8 cellular contexts compared by ENCODE assay signal in genomic region chrX:107025538-107025937, GRCh38. TPM values are rescaled to one million over a fixed set of nuclear protein-coding genes. Genes with fewer than 3 reads are reported as not detected.
DNase-seq lines count a peak whose midpoint lies in the region; ATAC-seq and TF ChIP-seq lines count a peak whose summit lies in the region.

No MANE protein-coding gene starts in this region.

- no peak overlapping the region for H3K56ac ChIP-seq in mesendoderm (ENCODE audit: low read length)

- DNase-seq in MCF 10A (ENCODE audit: unreplicated experiment) (peak; percentile 50), breast epithelium (ENCODE audit: low spot score in 2 of 2) (no peak), NCI-H1694 treated with DMSO at 0.1 percent for 48 hours (lab: John Stamatoyannopoulos, UW) (peak; percentile 43), cardiac fibroblast (ENCODE audit: low read depth in 2 of 2) (peak; percentile 48 to 50), mesendoderm (peak; percentile 36), OCI-M2 (lab: John Stamatoyannopoulos, UW; ENCODE audit: unreplicated experiment) (no peak)
- no peak for DNase-seq in activated naive CD4-positive, alpha-beta T cell treated with anti-CD3 and anti-CD28 coated beads, Interleukin-2, amount 50 U/mL, for 16 hours

- H3K4me3 ChIP-seq in breast epithelium (no peak overlapping the region), cardiac fibroblast (replicated peaks in 1 of 2; ENCODE audit: low read depth in 2 of 2, low read length in 2 of 2) (no peak overlapping the region), mesendoderm (ENCODE audit: low read length) (no peak overlapping the region)

- no peak overlapping the region for H2BK15ac ChIP-seq in mesendoderm (replicated peaks; ENCODE audit: low read depth)

- no peak overlapping the region for H4K8ac ChIP-seq in mesendoderm (ENCODE audit: low read depth, low read length)

- intact Hi-C loops in MCF 10A (cut with micrococcal nuclease): loop anchor here (1.0 to 10.0 kb wide), 6 partner anchors 267 to 1049 kb away; no protein-coding TSS in a partner anchor
- intact Hi-C loops in breast epithelium (cut with DNase I; ENCODE audit: low total_unique reads): no loop called here

- no peak overlapping the region for H3K9ac ChIP-seq in mesendoderm (ENCODE audit: low read length)

- TF ChIP-seq CTCF in MCF 10A (IDR thresholded peaks at IDR 0.05; ENCODE audit: unreplicated experiment) (peak; percentile 58), breast epithelium (IDR thresholded peaks at IDR 0.05) (no peak), cardiac fibroblast (IDR thresholded peaks at IDR 0.05; ENCODE audit: low read depth, low read length) (peak; percentile 58)

- H3K4me1 ChIP-seq in breast epithelium: no peaks in the 10 kb centered on the region
- H3K4me1 ChIP-seq in mesendoderm (ENCODE audit: control insufficient read depth, low read depth, low read length): no peaks in the 10 kb centered on the region

- no peak overlapping the region for H2BK120ac ChIP-seq in mesendoderm (ENCODE audit: low read depth, low read length)

- no peak for ATAC-seq in HG03045 (IDR thresholded peaks at IDR 0.05; ENCODE audit: unreplicated experiment)

- H3K36me3 ChIP-seq in breast epithelium: no peaks in the 10 kb centered on the region
- H3K36me3 ChIP-seq in mesendoderm (ENCODE audit: control insufficient read depth, insufficient read depth, low read length): no peaks in the 10 kb centered on the region

- CTCF ChIA-PET in MCF 10A (lab: Yijun Ruan, JAX): interaction anchor here (0.6 to 2.6 kb wide), 20 partner anchors 9 to 953 kb away, joined by 3 to 8 read pairs (median 4); no protein-coding TSS in a partner anchor

- no TSS peak for BruUV-seq in MCF 10A (replicated peaks; lab: Mats Ljungman, UMichigan)

- TF ChIP-seq POLR2A in breast epithelium (IDR thresholded peaks at IDR 0.05): no peak

- H2BK5ac ChIP-seq in mesendoderm (ENCODE audit: low read length): no peak overlapping the region

- H3K4ac ChIP-seq in mesendoderm (ENCODE audit: low read depth, low read length): no peak overlapping the region

- H3K79me1 ChIP-seq in mesendoderm (ENCODE audit: low read length): no peaks in the 10 kb centered on the region

- H3K79me2 ChIP-seq in mesendoderm (ENCODE audit: control insufficient read depth, insufficient read depth, low read length): no peaks in the 10 kb centered on the region

- no peaks in the 10 kb centered on the region for H3K36me3 Mint-ChIP-seq in MCF 10A (ENCODE audit: insufficient read depth, unreplicated experiment)

- POLR2A ChIA-PET in MCF 10A (lab: Yijun Ruan, JAX): no interaction called here

- H3K4me2 ChIP-seq in mesendoderm (ENCODE audit: low read length): no peak overlapping the region

- no peak overlapping the region for H4K5ac ChIP-seq in mesendoderm (ENCODE audit: low read length)

- no peaks in the 10 kb centered on the region for H3K9me3 ChIP-seq in breast epithelium

- H3K27ac Mint-ChIP-seq in MCF 10A (ENCODE audit: low read depth, unreplicated experiment): no peak overlapping the region

- WGBS in mesendoderm (ENCODE audit: extremely low coverage, insufficient coverage, low lambda C conversion rate): no CpG with 5 or more reads among the region's 2 CpGs

- H3K27ac ChIP-seq in breast epithelium (no peak overlapping the region), mesendoderm (ENCODE audit: low read depth, low read length) (no peak overlapping the region)

- no peaks in the 10 kb centered on the region for H3K4me1 Mint-ChIP-seq in MCF 10A (ENCODE audit: insufficient read depth, unreplicated experiment)

- H3K4me3 Mint-ChIP-seq in MCF 10A (ENCODE audit: unreplicated experiment): no peak overlapping the region

- H2AK5ac ChIP-seq in mesendoderm (ENCODE audit: low read length): no peak overlapping the region

- H3K18ac ChIP-seq in mesendoderm (ENCODE audit: low read length): no peak overlapping the region

- H3K27me3 ChIP-seq in breast epithelium: peaks cover 0 to 55% of the 10 kb centered on the region in 2 donors
- no peaks in the 10 kb centered on the region for H3K27me3 ChIP-seq in mesendoderm (ENCODE audit: insufficient read depth, low read length, poor library complexity)

- H3K9me3 Mint-ChIP-seq in MCF 10A (ENCODE audit: unreplicated experiment): no peaks in the 10 kb centered on the region

- H3K27me3 Mint-ChIP-seq in MCF 10A (ENCODE audit: insufficient read depth, unreplicated experiment): peaks cover 71% of the 10 kb centered on the region

- H3K23ac ChIP-seq in mesendoderm (ENCODE audit: low read length): no peak overlapping the region

RNA-seq across cellular contexts. Expression of gene MORC4, which starts 25.5 kb away (rescaled TPM):
- total RNA-seq in MCF 10A (2022): 23.0 and 23.8 TPM in 2 replicates
- total RNA-seq in breast epithelium: 10 to 100 TPM; 17.3 to 19.7 (median 18.2) TPM
- polyA plus RNA-seq in mesendoderm (2013, experiment 1 of 2): 2.4 TPM
- 2.2 TPM for polyA plus RNA-seq in mesendoderm (2013, experiment 2 of 2)

Comparison
In these comparisons a context has a peak if more than half of its experiments do, and no peak if none do; other contexts are left out.
1. DNase-seq: peak in MCF 10A (single experiment), NCI-H1694 treated with DMSO at 0.1 percent for 48 hours (single experiment), cardiac fibroblast (2 of 2) and mesendoderm (single experiment); none in breast epithelium (0 of 2), OCI-M2 (single experiment) and activated naive CD4-positive, alpha-beta T cell treated with anti-CD3 and anti-CD28 coated beads, Interleukin-2, amount 50 U/mL, for 16 hours (single experiment).
2. CTCF ChIP-seq: peak in MCF 10A (single experiment) and cardiac fibroblast (single experiment); none in breast epithelium (0 of 3).